Comparison of ENCODE assay signal across 1 cellular context in genomic region chr12:132083731-132084641, GRCh38.
TF ChIP-seq lines count a peak whose summit lies in the region.

No MANE protein-coding gene starts in this region.

TF ChIP-seq in HepG2, 621 proteins besides CTCF, POLR2A, EP300 and RAD21 (continued from another document and continues in another):
- TF ChIP-seq, protein P1, sequence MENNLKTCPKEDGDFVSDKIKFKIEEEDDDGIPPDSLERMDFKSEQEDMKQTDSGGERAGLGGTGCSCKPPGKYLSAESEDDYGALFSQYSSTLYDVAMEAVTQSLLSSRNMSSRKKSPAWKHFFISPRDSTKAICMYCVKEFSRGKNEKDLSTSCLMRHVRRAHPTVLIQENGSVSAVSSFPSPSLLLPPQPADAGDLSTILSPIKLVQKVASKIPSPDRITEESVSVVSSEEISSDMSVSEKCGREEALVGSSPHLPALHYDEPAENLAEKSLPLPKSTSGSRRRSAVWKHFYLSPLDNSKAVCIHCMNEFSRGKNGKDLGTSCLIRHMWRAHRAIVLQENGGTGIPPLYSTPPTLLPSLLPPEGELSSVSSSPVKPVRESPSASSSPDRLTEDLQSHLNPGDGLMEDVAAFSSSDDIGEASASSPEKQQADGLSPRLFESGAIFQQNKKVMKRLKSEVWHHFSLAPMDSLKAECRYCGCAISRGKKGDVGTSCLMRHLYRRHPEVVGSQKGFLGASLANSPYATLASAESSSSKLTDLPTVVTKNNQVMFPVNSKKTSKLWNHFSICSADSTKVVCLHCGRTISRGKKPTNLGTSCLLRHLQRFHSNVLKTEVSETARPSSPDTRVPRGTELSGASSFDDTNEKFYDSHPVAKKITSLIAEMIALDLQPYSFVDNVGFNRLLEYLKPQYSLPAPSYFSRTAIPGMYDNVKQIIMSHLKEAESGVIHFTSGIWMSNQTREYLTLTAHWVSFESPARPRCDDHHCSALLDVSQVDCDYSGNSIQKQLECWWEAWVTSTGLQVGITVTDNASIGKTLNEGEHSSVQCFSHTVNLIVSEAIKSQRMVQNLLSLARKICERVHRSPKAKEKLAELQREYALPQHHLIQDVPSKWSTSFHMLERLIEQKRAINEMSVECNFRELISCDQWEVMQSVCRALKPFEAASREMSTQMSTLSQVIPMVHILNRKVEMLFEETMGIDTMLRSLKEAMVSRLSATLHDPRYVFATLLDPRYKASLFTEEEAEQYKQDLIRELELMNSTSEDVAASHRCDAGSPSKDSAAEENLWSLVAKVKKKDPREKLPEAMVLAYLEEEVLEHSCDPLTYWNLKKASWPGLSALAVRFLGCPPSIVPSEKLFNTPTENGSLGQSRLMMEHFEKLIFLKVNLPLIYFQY (CRISPR knock-in tag; IDR thresholded peaks at IDR 0.05; ENCODE audit: borderline replicate concordance), result no peak
- TF ChIP-seq ZNF562 (CRISPR knock-in tag; IDR thresholded peaks at IDR 0.05; ENCODE audit: borderline replicate concordance) (no peak), FOXA3 (CRISPR knock-in tag; IDR thresholded peaks at IDR 0.05) (0 out of 2 replicates have a peak, but pooled peaks have one; percentile 11), PHF5A (CRISPR knock-in tag; IDR thresholded peaks at IDR 0.05; ENCODE audit: low read depth, unreplicated experiment) (no peak), SCMH1 (CRISPR knock-in tag; IDR thresholded peaks at IDR 0.05; ENCODE audit: borderline replicate concordance) (no peak), KMT2A (CRISPR knock-in tag; IDR thresholded peaks at IDR 0.05) (peak; percentile 22; the same call in 1 of the 2 replicates), ZNF777 (CRISPR knock-in tag; IDR thresholded peaks at IDR 0.05) (no peak), SMAD9 (CRISPR knock-in tag; IDR thresholded peaks at IDR 0.05) (no peak), ZNF780A (CRISPR knock-in tag; IDR thresholded peaks at IDR 0.05) (no peak), ZNF225 (CRISPR knock-in tag; IDR thresholded peaks at IDR 0.05) (no peak), NRL (CRISPR knock-in tag; IDR thresholded peaks at IDR 0.05; ENCODE audit: borderline replicate concordance) (0 out of 2 replicates have a peak, but pooled peaks have one; percentile 59), SIN3A (IDR thresholded peaks at IDR 0.05; ENCODE audit: borderline replicate concordance, low read depth, low read length) (peak; percentile 97), NR2F2 (IDR thresholded peaks at IDR 0.05; ENCODE audit: borderline replicate concordance, low read depth) (no peak), MEIS2 (CRISPR knock-in tag; IDR thresholded peaks at IDR 0.05) (0 out of 2 replicates have a peak, but pooled peaks have one; percentile 28), ZMYM2 (CRISPR knock-in tag; IDR thresholded peaks at IDR 0.05) (no peak), CCAR2 (optimal IDR thresholded peaks at IDR 0.05; ENCODE audit: low read depth, low read length) (no peak), ZBTB34 (CRISPR knock-in tag; IDR thresholded peaks at IDR 0.05) (no peak), CBX5 (CRISPR knock-in tag; IDR thresholded peaks at IDR 0.05; ENCODE audit: borderline replicate concordance) (no peak), ZFX (CRISPR knock-in tag; IDR thresholded peaks at IDR 0.05; ENCODE audit: low read depth) (no peak; the same call in 1 of the 2 replicates), ZNF574 (CRISPR knock-in tag; IDR thresholded peaks at IDR 0.05) (0 out of 2 replicates have a peak, but pooled peaks have one; percentile 45), ZNF383 (CRISPR knock-in tag; IDR thresholded peaks at IDR 0.05; ENCODE audit: borderline replicate concordance) (no peak), ZNF160 (CRISPR knock-in tag; IDR thresholded peaks at IDR 0.05) (peak; percentile 63; the same call in 1 of the 2 replicates), ZNF7 (CRISPR knock-in tag; IDR thresholded peaks at IDR 0.05) (no peak), MXI1 (IDR thresholded peaks at IDR 0.05; ENCODE audit: borderline replicate concordance, low read depth, low read length) (peak; percentile 99), NPAS2 (CRISPR knock-in tag; IDR thresholded peaks at IDR 0.05; ENCODE audit: borderline replicate concordance) (no peak), ZUFSP (CRISPR knock-in tag; IDR thresholded peaks at IDR 0.05; ENCODE audit: borderline replicate concordance) (no peak), ATF7 (IDR thresholded peaks at IDR 0.05) (no peak), ATF7 (CRISPR knock-in tag; IDR thresholded peaks at IDR 0.05) (no peak), NR3C1 (CRISPR knock-in tag; IDR thresholded peaks at IDR 0.05) (no peak), FOXC1 (CRISPR knock-in tag; IDR thresholded peaks at IDR 0.05; ENCODE audit: borderline replicate concordance) (peak; percentile 61; the same call in 1 of the 2 replicates), ZBTB20 (CRISPR knock-in tag; IDR thresholded peaks at IDR 0.05; ENCODE audit: borderline replicate concordance, low read depth) (0 out of 2 replicates have a peak, but pooled peaks have one; percentile 41)
- TF ChIP-seq, protein P2, sequence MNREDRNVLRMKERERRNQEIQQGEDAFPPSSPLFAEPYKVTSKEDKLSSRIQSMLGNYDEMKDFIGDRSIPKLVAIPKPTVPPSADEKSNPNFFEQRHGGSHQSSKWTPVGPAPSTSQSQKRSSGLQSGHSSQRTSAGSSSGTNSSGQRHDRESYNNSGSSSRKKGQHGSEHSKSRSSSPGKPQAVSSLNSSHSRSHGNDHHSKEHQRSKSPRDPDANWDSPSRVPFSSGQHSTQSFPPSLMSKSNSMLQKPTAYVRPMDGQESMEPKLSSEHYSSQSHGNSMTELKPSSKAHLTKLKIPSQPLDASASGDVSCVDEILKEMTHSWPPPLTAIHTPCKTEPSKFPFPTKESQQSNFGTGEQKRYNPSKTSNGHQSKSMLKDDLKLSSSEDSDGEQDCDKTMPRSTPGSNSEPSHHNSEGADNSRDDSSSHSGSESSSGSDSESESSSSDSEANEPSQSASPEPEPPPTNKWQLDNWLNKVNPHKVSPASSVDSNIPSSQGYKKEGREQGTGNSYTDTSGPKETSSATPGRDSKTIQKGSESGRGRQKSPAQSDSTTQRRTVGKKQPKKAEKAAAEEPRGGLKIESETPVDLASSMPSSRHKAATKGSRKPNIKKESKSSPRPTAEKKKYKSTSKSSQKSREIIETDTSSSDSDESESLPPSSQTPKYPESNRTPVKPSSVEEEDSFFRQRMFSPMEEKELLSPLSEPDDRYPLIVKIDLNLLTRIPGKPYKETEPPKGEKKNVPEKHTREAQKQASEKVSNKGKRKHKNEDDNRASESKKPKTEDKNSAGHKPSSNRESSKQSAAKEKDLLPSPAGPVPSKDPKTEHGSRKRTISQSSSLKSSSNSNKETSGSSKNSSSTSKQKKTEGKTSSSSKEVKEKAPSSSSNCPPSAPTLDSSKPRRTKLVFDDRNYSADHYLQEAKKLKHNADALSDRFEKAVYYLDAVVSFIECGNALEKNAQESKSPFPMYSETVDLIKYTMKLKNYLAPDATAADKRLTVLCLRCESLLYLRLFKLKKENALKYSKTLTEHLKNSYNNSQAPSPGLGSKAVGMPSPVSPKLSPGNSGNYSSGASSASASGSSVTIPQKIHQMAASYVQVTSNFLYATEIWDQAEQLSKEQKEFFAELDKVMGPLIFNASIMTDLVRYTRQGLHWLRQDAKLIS (CRISPR knock-in tag; IDR thresholded peaks at IDR 0.05), result no peak
- TF ChIP-seq, protein P3, sequence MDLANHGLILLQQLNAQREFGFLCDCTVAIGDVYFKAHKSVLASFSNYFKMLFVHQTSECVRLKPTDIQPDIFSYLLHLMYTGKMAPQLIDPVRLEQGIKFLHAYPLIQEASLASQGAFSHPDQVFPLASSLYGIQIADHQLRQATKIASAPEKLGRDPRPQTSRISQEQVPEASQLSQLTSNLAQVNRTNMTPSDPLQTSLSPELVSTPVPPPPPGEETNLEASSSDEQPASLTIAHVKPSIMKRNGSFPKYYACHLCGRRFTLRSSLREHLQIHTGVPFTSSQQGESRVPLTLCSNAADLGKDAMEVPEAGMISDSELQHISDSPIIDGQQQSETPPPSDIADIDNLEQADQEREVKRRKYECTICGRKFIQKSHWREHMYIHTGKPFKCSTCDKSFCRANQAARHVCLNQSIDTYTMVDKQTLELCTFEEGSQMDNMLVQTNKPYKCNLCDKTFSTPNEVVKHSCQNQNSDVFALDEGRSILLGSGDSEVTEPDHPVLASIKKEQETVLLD (CRISPR knock-in tag; IDR thresholded peaks at IDR 0.05; ENCODE audit: low read depth), result peak; percentile 81
- TF ChIP-seq, protein P4, sequence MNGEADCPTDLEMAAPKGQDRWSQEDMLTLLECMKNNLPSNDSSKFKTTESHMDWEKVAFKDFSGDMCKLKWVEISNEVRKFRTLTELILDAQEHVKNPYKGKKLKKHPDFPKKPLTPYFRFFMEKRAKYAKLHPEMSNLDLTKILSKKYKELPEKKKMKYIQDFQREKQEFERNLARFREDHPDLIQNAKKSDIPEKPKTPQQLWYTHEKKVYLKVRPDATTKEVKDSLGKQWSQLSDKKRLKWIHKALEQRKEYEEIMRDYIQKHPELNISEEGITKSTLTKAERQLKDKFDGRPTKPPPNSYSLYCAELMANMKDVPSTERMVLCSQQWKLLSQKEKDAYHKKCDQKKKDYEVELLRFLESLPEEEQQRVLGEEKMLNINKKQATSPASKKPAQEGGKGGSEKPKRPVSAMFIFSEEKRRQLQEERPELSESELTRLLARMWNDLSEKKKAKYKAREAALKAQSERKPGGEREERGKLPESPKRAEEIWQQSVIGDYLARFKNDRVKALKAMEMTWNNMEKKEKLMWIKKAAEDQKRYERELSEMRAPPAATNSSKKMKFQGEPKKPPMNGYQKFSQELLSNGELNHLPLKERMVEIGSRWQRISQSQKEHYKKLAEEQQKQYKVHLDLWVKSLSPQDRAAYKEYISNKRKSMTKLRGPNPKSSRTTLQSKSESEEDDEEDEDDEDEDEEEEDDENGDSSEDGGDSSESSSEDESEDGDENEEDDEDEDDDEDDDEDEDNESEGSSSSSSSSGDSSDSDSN (CRISPR knock-in tag; IDR thresholded peaks at IDR 0.05), result no peak; the same call in 1 of the 2 replicates
- TF ChIP-seq, protein P5, sequence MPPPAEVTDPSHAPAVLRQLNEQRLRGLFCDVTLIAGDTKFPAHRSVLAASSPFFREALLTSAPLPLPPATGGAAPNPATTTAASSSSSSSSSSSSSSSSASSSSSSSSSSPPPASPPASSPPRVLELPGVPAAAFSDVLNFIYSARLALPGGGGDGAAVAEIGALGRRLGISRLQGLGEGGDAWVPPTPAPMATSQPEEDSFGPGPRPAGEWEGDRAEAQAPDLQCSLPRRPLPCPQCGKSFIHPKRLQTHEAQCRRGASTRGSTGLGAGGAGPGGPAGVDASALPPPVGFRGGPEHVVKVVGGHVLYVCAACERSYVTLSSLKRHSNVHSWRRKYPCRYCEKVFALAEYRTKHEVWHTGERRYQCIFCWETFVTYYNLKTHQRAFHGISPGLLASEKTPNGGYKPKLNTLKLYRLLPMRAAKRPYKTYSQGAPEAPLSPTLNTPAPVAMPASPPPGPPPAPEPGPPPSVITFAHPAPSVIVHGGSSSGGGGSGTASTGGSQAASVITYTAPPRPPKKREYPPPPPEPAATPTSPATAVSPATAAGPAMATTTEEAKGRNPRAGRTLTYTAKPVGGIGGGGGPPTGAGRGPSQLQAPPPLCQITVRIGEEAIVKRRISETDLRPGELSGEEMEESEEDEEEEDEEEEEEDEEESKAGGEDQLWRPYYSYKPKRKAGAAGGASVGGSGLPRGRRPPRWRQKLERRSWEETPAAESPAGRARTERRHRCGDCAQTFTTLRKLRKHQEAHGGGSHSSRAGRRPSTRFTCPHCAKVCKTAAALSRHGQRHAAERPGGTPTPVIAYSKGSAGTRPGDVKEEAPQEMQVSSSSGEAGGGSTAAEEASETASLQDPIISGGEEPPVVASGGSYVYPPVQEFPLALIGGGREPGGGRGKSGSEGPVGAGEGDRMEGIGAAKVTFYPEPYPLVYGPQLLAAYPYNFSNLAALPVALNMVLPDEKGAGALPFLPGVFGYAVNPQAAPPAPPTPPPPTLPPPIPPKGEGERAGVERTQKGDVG (CRISPR knock-in tag; IDR thresholded peaks at IDR 0.05; ENCODE audit: borderline replicate concordance), result no peak
- TF ChIP-seq, protein P6, sequence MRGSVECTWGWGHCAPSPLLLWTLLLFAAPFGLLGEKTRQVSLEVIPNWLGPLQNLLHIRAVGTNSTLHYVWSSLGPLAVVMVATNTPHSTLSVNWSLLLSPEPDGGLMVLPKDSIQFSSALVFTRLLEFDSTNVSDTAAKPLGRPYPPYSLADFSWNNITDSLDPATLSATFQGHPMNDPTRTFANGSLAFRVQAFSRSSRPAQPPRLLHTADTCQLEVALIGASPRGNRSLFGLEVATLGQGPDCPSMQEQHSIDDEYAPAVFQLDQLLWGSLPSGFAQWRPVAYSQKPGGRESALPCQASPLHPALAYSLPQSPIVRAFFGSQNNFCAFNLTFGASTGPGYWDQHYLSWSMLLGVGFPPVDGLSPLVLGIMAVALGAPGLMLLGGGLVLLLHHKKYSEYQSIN (CRISPR knock-in tag; IDR thresholded peaks at IDR 0.05; ENCODE audit: borderline replicate concordance), result no peak
